Comparison of ENCODE assay signal across 10 cellular contexts in the genomic region with DNA sequence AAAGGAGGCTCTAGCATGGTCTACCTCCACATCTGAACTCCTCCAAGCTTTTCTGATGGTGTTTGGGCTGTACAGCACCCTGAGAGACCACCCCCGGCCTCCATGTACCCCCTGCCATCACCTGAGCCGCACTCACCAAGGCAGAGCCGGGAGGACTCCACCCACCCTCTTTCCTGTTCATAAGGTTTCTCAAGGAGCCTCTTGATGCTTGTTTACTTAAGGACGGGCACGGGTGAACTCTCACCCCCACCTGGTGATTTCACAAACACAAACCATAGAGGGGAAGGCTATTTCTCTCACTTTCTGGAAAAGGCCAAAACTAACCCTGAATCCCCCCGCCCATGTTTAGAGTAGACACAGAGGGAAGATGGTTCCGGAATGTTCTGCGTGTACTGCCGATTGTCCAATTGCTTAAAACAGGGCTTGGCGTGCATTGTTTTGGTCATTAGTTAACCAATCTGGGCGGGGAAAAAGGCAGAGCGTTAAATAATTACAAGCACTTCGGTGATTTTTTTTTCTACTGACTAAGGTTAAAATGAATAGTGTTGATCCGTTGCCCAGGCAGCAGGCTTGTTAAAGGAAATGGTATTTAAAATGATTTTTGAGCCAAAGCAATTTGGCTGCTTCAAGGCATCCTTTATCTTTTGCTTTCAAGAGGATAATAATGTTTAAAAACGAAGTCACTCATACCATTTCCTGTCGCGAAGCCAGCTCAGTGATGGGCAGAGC.
A peak's percentile ranks its signal among the peaks of the same experiment; 100 is the strongest.
DNase-seq lines count a peak whose midpoint lies in the region; ATAC-seq lines count a peak whose summit lies in the region.
"Had no signal": no experiment of that assay in that cellular context is flagged by ENCODE, and none has a peak within 500 bp of the region (broad histone marks: within the 10 kb centered on the region; RNA-seq: fewer than 3 reads in every experiment).

No MANE protein-coding gene starts in this region.

- H3K9me3 ChIP-seq in mucosa of rectum (ENCODE audit: control insufficient read depth in 2 of 2, low read length in 2 of 2) = no peaks in the 10 kb centered on the region

- H3K36me3 ChIP-seq in mucosa of rectum (ENCODE audit: control insufficient read depth in 2 of 2, insufficient read depth in 2 of 2, low read length in 2 of 2) = no peaks in the 10 kb centered on the region

- peak overlapping the region in 1 of 2 donors; percentile 35 for H3K9ac ChIP-seq in mucosa of rectum (ENCODE audit: low read depth in 1 of 2, low read length in 2 of 2)

- H3K27me3 ChIP-seq in mucosa of rectum (ENCODE audit: control insufficient read depth in 2 of 2, insufficient read depth in 2 of 2, low read length in 2 of 2) = no peaks in the 10 kb centered on the region

- peaks cover 15 to 16% of the 10 kb centered on the region in 2 donors for H3K4me1 ChIP-seq in mucosa of rectum (ENCODE audit: control insufficient read depth in 2 of 2, insufficient read depth in 2 of 2, low read length in 2 of 2)

- peak overlapping the region; percentile 58 to 65 for H3K27ac ChIP-seq in mucosa of rectum (ENCODE audit: low read depth in 2 of 2, low read length in 2 of 2)

- DNase-seq in DMS153 (lab: John Stamatoyannopoulos, UW) = peak; percentile 48
- DNase-seq in NCI-H2029 treated with DMSO at 0.1 percent for 48 hours (lab: John Stamatoyannopoulos, UW) = peak; percentile 86
- peak; percentile 33 for DNase-seq in dedifferentiated amniotic fluid mesenchymal stem cell (ENCODE audit: extremely low spot score)
- DNase-seq in AML-193 (lab: John Stamatoyannopoulos, UW) = no peak
- DNase-seq: DND-41; effector CD4-positive, alpha-beta T cell had no signal

- ATAC-seq in HG03095 (IDR thresholded peaks at IDR 0.05; ENCODE audit: unreplicated experiment) (no peak), GM21737 (IDR thresholded peaks at IDR 0.05; ENCODE audit: unreplicated experiment) (no peak), GM18870 (IDR thresholded peaks at IDR 0.05; ENCODE audit: unreplicated experiment) (no peak)

- no peak overlapping the region for H3K4me3 ChIP-seq in mucosa of rectum (ENCODE audit: low read length in 2 of 2)

Comparison
In these comparisons a context has a peak if more than half of its experiments do, and no peak if none do; other contexts are left out.
1. DNase-seq: peak in DMS153 (single experiment), NCI-H2029 treated with DMSO at 0.1 percent for 48 hours (single experiment) and dedifferentiated amniotic fluid mesenchymal stem cell (single experiment); none in AML-193 (0 of 2).